Comparison of ENCODE assay signal across 14 cellular contexts in the genomic region with DNA sequence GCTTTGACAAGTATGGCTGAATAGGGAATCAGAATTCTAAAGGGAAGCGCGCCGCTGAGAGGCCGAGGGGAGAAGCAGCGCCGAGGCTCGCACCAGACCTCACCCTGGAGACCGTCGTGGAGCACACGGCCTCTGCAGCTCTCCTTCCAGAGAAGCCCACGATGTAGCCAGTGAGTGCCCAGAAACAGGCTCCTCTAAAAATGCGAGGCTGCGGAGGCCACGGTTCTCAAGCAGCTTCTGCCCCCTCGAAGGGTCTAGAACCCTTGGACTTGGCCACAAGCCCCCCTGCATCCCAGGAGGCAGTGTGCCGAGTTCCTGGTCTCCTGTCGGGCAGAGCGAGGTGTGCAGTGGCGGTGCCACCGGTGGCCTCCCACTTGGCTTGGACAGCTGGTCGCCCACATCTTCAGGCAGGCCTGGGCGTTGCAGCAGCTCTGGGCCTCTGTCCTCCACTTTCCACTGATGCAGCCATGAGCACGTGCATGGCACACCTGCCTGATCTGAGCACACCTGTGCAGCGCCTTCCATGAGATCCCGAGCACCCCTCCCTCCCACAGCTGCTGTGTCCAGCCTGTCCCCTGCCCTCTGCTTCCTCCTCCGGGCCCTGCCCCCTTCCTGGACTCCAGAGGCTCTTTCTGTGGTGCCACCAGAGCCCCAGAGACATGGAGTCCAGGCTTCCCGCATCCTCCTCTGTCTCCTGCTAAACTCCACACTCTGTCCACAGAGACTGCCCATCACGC. TPM values are rescaled to one million over a fixed set of nuclear protein-coding genes. Genes with fewer than 3 reads are reported as not detected.
DNase-seq lines count a peak whose midpoint lies in the region; ATAC-seq, FAIRE-seq and TF ChIP-seq lines count a peak whose summit lies in the region.
"Had no signal": no experiment of that assay in that cellular context is flagged by ENCODE, and none has a peak within 500 bp of the region (broad histone marks: within the 10 kb centered on the region; RNA-seq: fewer than 3 reads in every experiment).

No MANE protein-coding gene starts in this region.

- H3K27ac ChIP-seq in H9 (ENCODE audit: insufficient read length, low read depth, low read length): no peak overlapping the region
- no peak overlapping the region for H3K27ac ChIP-seq in K562 (ENCODE audit: extremely low read depth, low read depth, low read length)
- no peak overlapping the region for H3K27ac ChIP-seq in H1 (ENCODE audit: low read depth, low read length)

- intact Hi-C loops in K562 (cut with micrococcal nuclease): no loop called here
- intact Hi-C loops in posterior vena cava (cut with DNase I): loop anchor here in 1 of 2 donors (10.0 kb wide), 1 partner anchor 312 kb away; the partner anchor contains the start of gene TEX19

- H3K4me3 Mint-ChIP-seq in H9: no peak overlapping the region

- no peaks in the 10 kb centered on the region for H3K27me3 ChIP-seq in H9 (ENCODE audit: insufficient read depth, low read length)
- peaks cover 6 to 39% of the 10 kb centered on the region in 2 experiments; a peak in 3 of 5 replicates for H3K27me3 ChIP-seq in K562 (ENCODE audit: control insufficient read depth in 2 of 2, insufficient read depth in 2 of 2, low read length in 2 of 2)
- no peaks in the 10 kb centered on the region; a peak in 1 of 7 replicates for H3K27me3 ChIP-seq in H1 (replicated peaks in 1 of 4; ENCODE audit: control insufficient read depth in 3 of 4, extremely low read depth in 1 of 4, insufficient read depth in 3 of 4, low read length in 3 of 4)
- H3K27me3 ChIP-seq: BE2C had no signal

- H4K91ac ChIP-seq in H9 (ENCODE audit: insufficient read length, low read depth, low read length) (no peak overlapping the region), H1 (replicated peaks; ENCODE audit: insufficient read length, low read length) (no peak overlapping the region)

- H3K27ac Mint-ChIP-seq in H9: peak overlapping the region in 1 of 3 experiments; percentile 37; a peak in 1 of 7 replicates

- H3K4me1 ChIP-seq in H9 (ENCODE audit: insufficient read depth, low read length): no peaks in the 10 kb centered on the region; the same call in 1 of the 2 replicates
- peaks cover 3 to 50% of the 10 kb centered on the region in 2 experiments; a peak in 2 of 5 replicates for H3K4me1 ChIP-seq in K562 (replicated peaks in 1 of 2; ENCODE audit: control insufficient read depth in 2 of 2, insufficient read depth in 2 of 2, low read length in 2 of 2)
- H3K4me1 ChIP-seq in H1 (replicated peaks in 1 of 4; ENCODE audit: control insufficient read depth in 3 of 4, insufficient read depth in 4 of 4, low read length in 3 of 4): peaks cover 0 to 9% (median 2%) of the 10 kb centered on the region in 4 experiments; a peak in 3 of 7 replicates

- H3K27me3 Mint-ChIP-seq in H9 (ENCODE audit: low read depth): peaks cover 4% of the 10 kb centered on the region

- H3K4me1 Mint-ChIP-seq in H9: peaks cover 6 to 14% of the 10 kb centered on the region in 2 experiments

- no peak overlapping the region for H3K4ac ChIP-seq in H9 (ENCODE audit: low read depth, low read length)
- no peak overlapping the region for H3K4ac ChIP-seq in H1 (replicated peaks; ENCODE audit: insufficient read length, low read depth, low read length)

- H3K18ac ChIP-seq in H9 (ENCODE audit: insufficient read length, low read depth, low read length) (peak overlapping the region; percentile 14), H1 (ENCODE audit: extremely low read depth, low read length) (no peak overlapping the region)

- H2AFZ ChIP-seq in H9 (ENCODE audit: low read length) (no peak overlapping the region), K562 (ENCODE audit: low read depth, low read length) (no peak overlapping the region), H1 (ENCODE audit: low read length) (no peak overlapping the region)

- TF ChIP-seq EP300 in K562 (IDR thresholded peaks at IDR 0.05; ENCODE audit: low read length): no peak
- no peak for TF ChIP-seq EP300 in H1 (IDR thresholded peaks at IDR 0.05; ENCODE audit: borderline replicate concordance in 1 of 2, low read depth in 2 of 2, low read length in 2 of 2)

- H3K14ac ChIP-seq in H9 (ENCODE audit: insufficient read depth, low read length): no peak overlapping the region
- H3K14ac ChIP-seq in H1 (ENCODE audit: insufficient read length): no peak overlapping the region

- H3K9me1 ChIP-seq in K562 (ENCODE audit: control insufficient read depth, insufficient read depth, low read length): no peaks in the 10 kb centered on the region

- no peaks in the 10 kb centered on the region for H3K9me3 Mint-ChIP-seq in H9

- DNase-seq in H9 (no peak), K562 (ENCODE audit: extremely low read depth in 1 of 4, low spot score in 3 of 4) (peak in 1 of 4 experiments; percentile 23), H1 (ENCODE audit: low read depth in 1 of 2, low spot score in 2 of 2) (no peak), posterior vena cava (ENCODE audit: low spot score) (peak; percentile 66), SKM-1 (lab: John Stamatoyannopoulos, UW; ENCODE audit: unreplicated experiment) (no peak)
- DNase-seq: BE2C, DMS53, GF-D8, IMR-90, KG1 had no signal

- POLR2A ChIA-PET in K562 (lab: Yijun Ruan, JAX): no interaction called here
- POLR2A ChIA-PET in H1 (lab: Charles Lee; ENCODE audit: partially characterized antibody): no interaction called here

- no peak overlapping the region for H2BK15ac ChIP-seq in H9 (ENCODE audit: low read depth, low read length)
- H2BK15ac ChIP-seq in H1 (ENCODE audit: low read length): no peak overlapping the region

- H3K56ac ChIP-seq in H9 (ENCODE audit: insufficient read length, low read depth, low read length) (no peak overlapping the region), H1 (replicated peaks; ENCODE audit: insufficient read length, low read depth, low read length) (no peak overlapping the region)

- TF ChIP-seq RAD21 in K562 (CRISPR knock-in tag; conservative IDR thresholded peaks at IDR 0.05 in 1 of 2, IDR thresholded peaks at IDR 0.05 in 1 of 2) (no peak), H1 (IDR thresholded peaks at IDR 0.05 in 1 of 2, conservative IDR thresholded peaks at IDR 0.05 in 1 of 2; ENCODE audit: low read depth in 2 of 2, low read length in 2 of 2) (no peak)

- H3K79me1 ChIP-seq in H9 (ENCODE audit: insufficient read depth, low read depth, low read length, poor library complexity, severe bottlenecking) (no peaks in the 10 kb centered on the region), H1 (ENCODE audit: low read depth, low read length) (no peaks in the 10 kb centered on the region; the same call in 1 of the 2 replicates)

- CTCF ChIA-PET in K562 (lab: Yijun Ruan, JAX; ENCODE audit: low intra/inter-chr PET ratio): no interaction called here
- CTCF ChIA-PET in H1 (lab: Charles Lee; ENCODE audit: partially characterized antibody): interaction anchor here (1.0 to 4.7 kb wide), 12 partner anchors 12 to 158 kb away, joined by 3 to 50 read pairs (median 5); partner anchors contain the start of gene FN3KRP

- in situ Hi-C loops in K562 (cut with MboI): no loop called here

- H3K23ac ChIP-seq in H9 (ENCODE audit: insufficient read length, low read depth, low read length): no peak overlapping the region
- no peak overlapping the region for H3K23ac ChIP-seq in H1 (ENCODE audit: insufficient read length)

- H2BK12ac ChIP-seq in H9 (ENCODE audit: insufficient read length, low read depth, low read length) (no peak overlapping the region), H1 (ENCODE audit: low read depth, low read length) (no peak overlapping the region)

- ATAC-seq in K562 (peak; percentile 55; the same call in 2 of the 3 replicates), HG02973 (IDR thresholded peaks at IDR 0.05; ENCODE audit: unreplicated experiment) (no peak), GM21723 (IDR thresholded peaks at IDR 0.05; ENCODE audit: unreplicated experiment) (no peak)
- ATAC-seq: HCT116 had no signal

- TF ChIP-seq POLR2A in K562 (conservative IDR thresholded peaks at IDR 0.05) (no peak), H1 (IDR thresholded peaks at IDR 0.05; ENCODE audit: control extremely low read depth in 1 of 2, low read depth in 2 of 2, low read length in 2 of 2) (no peak)

- H2BK5ac ChIP-seq in H9 (ENCODE audit: insufficient read length, low read length): no peak overlapping the region
- H2BK5ac ChIP-seq in H1 (ENCODE audit: low read depth, low read length): no peak overlapping the region

- H2BK120ac ChIP-seq in H9 (ENCODE audit: low read depth, low read length, poor library complexity, severe bottlenecking) (no peak overlapping the region), H1 (replicated peaks; ENCODE audit: low read depth, low read length) (no peak overlapping the region)

- no peak for FAIRE-seq in K562 (lab: Jason Lieb, UNC)
- FAIRE-seq in H1 (lab: Jason Lieb, UNC): no peak
- FAIRE-seq: A204.1 had no signal

- no peaks in the 10 kb centered on the region for H3K23me2 ChIP-seq in H9 (ENCODE audit: insufficient read length, low read depth, low read length, poor library complexity, severe bottlenecking)
- H3K23me2 ChIP-seq in H1 (ENCODE audit: low read depth, low read length): peaks cover 5% of the 10 kb centered on the region; the same call in 1 of the 2 replicates

- no CpG with 5 or more reads among the region's 28 CpGs for WGBS in H9 (ENCODE audit: extremely low coverage, insufficient read length, low lambda C conversion rate)
- WGBS in K562 (ENCODE audit: insufficient coverage, low coverage, missing lambda C conversion rate): 25% methylated on average over 26 of the region's 28 CpGs
- WGBS in H1 (ENCODE audit: extremely low coverage in 1 of 2, insufficient coverage in 1 of 2, insufficient read length in 1 of 2, insufficient replicate concordance in 2 of 2, low coverage in 1 of 2, low lambda C conversion rate in 2 of 2, missing lambda C conversion rate in 1 of 2), 2 experiments: 87% methylated on average over 28 of the region's 28 CpGs; no CpG with 5 or more reads in 1 of the 2 experiments

- H2AK5ac ChIP-seq in H9 (ENCODE audit: insufficient read length, low read length) (no peak overlapping the region), H1 (ENCODE audit: low read depth, low read length) (no peak overlapping the region)

- no TSS peak for BruUV-seq in K562 (replicated peaks; lab: Mats Ljungman, UMichigan)

- H3K4me3 ChIP-seq in K562 (no peak overlapping the region), H1 (ENCODE audit: extremely low read depth in 1 of 4, insufficient read depth in 2 of 4, low read depth in 3 of 4, low read length in 4 of 4) (no peak overlapping the region)

- H3K36me3 ChIP-seq in K562 (ENCODE audit: control insufficient read depth, insufficient read depth, low read length) (no peaks in the 10 kb centered on the region), H1 (ENCODE audit: control insufficient read depth in 2 of 4, insufficient read depth in 4 of 4, low read length in 3 of 4) (no peaks in the 10 kb centered on the region)
- H3K36me3 ChIP-seq: BE2C had no signal

- H4K20me1 ChIP-seq in H9 (ENCODE audit: control insufficient read depth, insufficient read depth, insufficient read length): no peaks in the 10 kb centered on the region
- H4K20me1 ChIP-seq in K562 (replicated peaks; ENCODE audit: control insufficient read depth, insufficient read depth, low read length): no peaks in the 10 kb centered on the region
- peaks cover 0 to 3% of the 10 kb centered on the region in 2 experiments for H4K20me1 ChIP-seq in H1 (replicated peaks in 1 of 2; ENCODE audit: control insufficient read depth in 1 of 2, insufficient read depth in 2 of 2, low read length in 2 of 2)

- no peak for TF ChIP-seq CTCF in H9 (conservative IDR thresholded peaks at IDR 0.05)
- TF ChIP-seq CTCF in K562 (IDR thresholded peaks at IDR 0.05 in 2 of 3, conservative IDR thresholded peaks at IDR 0.05 in 1 of 3; ENCODE audit: insufficient read depth in 2 of 3, low read depth in 1 of 3, low read length in 3 of 3): peak in 1 of 3 experiments; percentile 27; a peak in 2 of 6 replicates
- TF ChIP-seq CTCF in H1 (IDR thresholded peaks at IDR 0.05; ENCODE audit: control extremely low read depth in 1 of 3, insufficient read depth in 1 of 3, low read depth in 1 of 3, low read length in 3 of 3): no peak

- no peak overlapping the region for H3K4me2 ChIP-seq in H9 (ENCODE audit: insufficient read depth, insufficient read length, low read length)
- H3K4me2 ChIP-seq in K562 (ENCODE audit: insufficient read depth, low read length): no peak overlapping the region
- H3K4me2 ChIP-seq in H1 (ENCODE audit: insufficient read depth in 1 of 2, low read depth in 2 of 2, low read length in 2 of 2): no peak overlapping the region

- no peaks in the 10 kb centered on the region for H3K36me3 Mint-ChIP-seq in H9 (ENCODE audit: insufficient read depth in 1 of 3, low read depth in 3 of 3)

- no peak overlapping the region for H3K9ac ChIP-seq in H9 (ENCODE audit: extremely low read depth, insufficient read length, low read length)
- peak overlapping the region in 1 of 2 experiments; percentile 43; a peak in 2 of 4 replicates for H3K9ac ChIP-seq in K562 (ENCODE audit: insufficient read depth in 1 of 2, low read depth in 2 of 2, low read length in 2 of 2)
- H3K9ac ChIP-seq in H1 (replicated peaks in 1 of 4; ENCODE audit: extremely low read depth in 1 of 4, low read depth in 3 of 4, low read length in 3 of 4): no peak overlapping the region

- no peak overlapping the region for H2BK20ac ChIP-seq in H9 (ENCODE audit: low read depth, low read length, poor library complexity, severe bottlenecking)
- H2BK20ac ChIP-seq in H1 (ENCODE audit: low read length): no peak overlapping the region

- H3K79me2 ChIP-seq in H9 (ENCODE audit: insufficient read depth, low read length) (no peaks in the 10 kb centered on the region), K562 (ENCODE audit: control insufficient read depth, insufficient read depth, low read length) (no peaks in the 10 kb centered on the region), H1 (ENCODE audit: control insufficient read depth in 1 of 2, insufficient read depth in 2 of 2, low read length in 2 of 2) (no peaks in the 10 kb centered on the region)

- H3T11ph ChIP-seq in H9 (ENCODE audit: low read length): no peak overlapping the region

- H3K9me3 ChIP-seq in H9 (ENCODE audit: control insufficient read depth, low read depth, low read length) (no peaks in the 10 kb centered on the region), K562 (replicated peaks; ENCODE audit: control insufficient read depth, insufficient read depth, low read depth, low read length) (no peaks in the 10 kb centered on the region), H1 (ENCODE audit: insufficient read depth in 2 of 2, low read depth in 1 of 2, low read length in 1 of 2) (no peaks in the 10 kb centered on the region)
- H3K9me3 ChIP-seq: BE2C had no signal

- H4K5ac ChIP-seq in H9 (ENCODE audit: insufficient read length, low read depth, low read length): no peak overlapping the region
- no peak overlapping the region for H4K5ac ChIP-seq in H1 (ENCODE audit: insufficient read length, low read depth, low read length)

- H4K8ac ChIP-seq in H9 (replicated peaks; ENCODE audit: insufficient read length, low read depth, low read length) (no peak overlapping the region), H1 (ENCODE audit: extremely low read depth, insufficient read depth, low read length) (peak overlapping the region; percentile 51; the same call in 1 of the 2 replicates)

RNA-seq across cellular contexts. Expression of gene WDR45B, which starts 18.9 kb away (rescaled TPM):
- total RNA-seq in H9 (2021) (105 and 110 TPM in 2 replicates), K562 (2014; rRNA removed) (30.6 and 36.8 TPM in 2 replicates), K562 (2014; rRNA removed; fragmentation: Illumina TruSeq; extraction: Trizol) (27.9 and 30.0 TPM in 2 replicates), K562 (2015; rRNA removed; fragmentation: Illumina TruSeq; extraction: Trizol) (35.2 and 35.9 TPM in 2 replicates), K562 (2021) (35.8 and 38.3 TPM in 2 replicates), posterior vena cava (10 to 100 TPM; 49.7 to 56.5 TPM)
- 83.1 and 109 TPM in 2 replicates for total RNA-seq in K562 (2011; cell fraction: chromatin; rRNA removed; ENCODE audit: low replicate concordance)
- 50.1 and 60.7 TPM in 2 replicates for total RNA-seq in K562 (2011; cell fraction: nucleolus; rRNA removed)
- 83.7 and 86.3 TPM in 2 replicates for total RNA-seq in K562 (2011; cell fraction: nucleoplasm; rRNA removed)
- polyA plus RNA-seq in K562 (2011; rRNA removed) (74.4 and 75.8 TPM in 2 replicates), K562 (2014; fragmentation: Illumina TruSeq; extraction: Trizol) (39.2 and 40.0 TPM in 2 replicates), K562 (2014; fragmentation: Nextera tagmentation; extraction: Ambion mirVana) (1 to 10 TPM in 1 of 2 experiments, under 1 TPM in 1; 0.72 to 1.9 TPM), K562 (2014; rRNA removed) (43.1 and 46.1 TPM in 2 replicates), H1 (2011; rRNA removed) (100 and 101 TPM in 2 replicates)
- 58.3 and 60.5 TPM in 2 replicates for polyA plus RNA-seq in K562 (2011; cell fraction: cytosol; rRNA removed)
- polyA plus RNA-seq in K562 (2011; cell fraction: nucleus; rRNA removed): 106 and 133 TPM in 2 replicates
- 38.1 and 40.3 TPM in 2 replicates for polyA plus RNA-seq in K562 (2012)
- polyA minus RNA-seq in K562 (2011; rRNA and poly(A)+ RNA removed): 37.0 and 42.6 TPM in 2 replicates
- polyA minus RNA-seq in K562 (2011; cell fraction: cytosol; rRNA and poly(A)+ RNA removed): 28.9 and 36.0 TPM in 2 replicates
- 29.6 and 30.9 TPM in 2 replicates for polyA minus RNA-seq in K562 (2011; cell fraction: nucleus; rRNA and poly(A)+ RNA removed)
- 82.0 and 88.8 TPM in 2 replicates for total RNA-seq in H1 (2021; fragmentation: NEBNext Ultra II Directional; extraction: Animal tissue kit (Norgen Biotek cat#: 25700))
- 110 TPM for polyA plus RNA-seq in H1 (2011; cell fraction: cytosol; rRNA removed)
- 107 TPM for polyA plus RNA-seq in H1 (2011; cell fraction: nucleus; rRNA removed)
- polyA plus RNA-seq in H1 (2012, experiment 1 of 2): 81.1 to 86.2 TPM (median 86.2 TPM) in 4 replicates
- 57.9 TPM for polyA plus RNA-seq in H1 (2012, experiment 2 of 2)
- 70.1 TPM for polyA plus RNA-seq in H1 (2013, experiment 1 of 2)
- polyA plus RNA-seq in H1 (2013, experiment 2 of 2): 72.8 TPM
- 93.1 and 96.5 TPM in 2 replicates for polyA minus RNA-seq in H1 (2011; rRNA and poly(A)+ RNA removed)
- 50.5 TPM for polyA minus RNA-seq in H1 (2011; cell fraction: cytosol; rRNA and poly(A)+ RNA removed)
- polyA minus RNA-seq in H1 (2011; cell fraction: nucleus; rRNA and poly(A)+ RNA removed): 34.8 TPM

RNA-seq across cellular contexts. Expression of gene RAB40B, which starts 31.4 kb away (rescaled TPM):
- total RNA-seq in H9 (2021) (3.5 and 5.1 TPM in 2 replicates), K562 (2014; rRNA removed) (2.0 and 6.2 TPM in 2 replicates), K562 (2014; rRNA removed; fragmentation: Illumina TruSeq; extraction: Trizol) (0.99 and 1.1 TPM in 2 replicates), K562 (2015; rRNA removed; fragmentation: Illumina TruSeq; extraction: Trizol) (0.64 and 1.2 TPM in 2 replicates), K562 (2021) (3.6 and 3.8 TPM in 2 replicates), posterior vena cava (1 to 10 TPM; 4.2 to 6.3 TPM)
- 4.8 and 7.6 TPM in 2 replicates for total RNA-seq in K562 (2011; cell fraction: chromatin; rRNA removed; ENCODE audit: low replicate concordance)
- total RNA-seq in K562 (2011; cell fraction: nucleolus; rRNA removed): 3.3 and 3.8 TPM in 2 replicates
- 1.7 and 5.0 TPM in 2 replicates for total RNA-seq in K562 (2011; cell fraction: nucleoplasm; rRNA removed)
- polyA plus RNA-seq in K562 (2011; rRNA removed) (2.5 and 2.7 TPM in 2 replicates), K562 (2014; fragmentation: Illumina TruSeq; extraction: Trizol) (1.4 and 3.2 TPM in 2 replicates), K562 (2014; fragmentation: Nextera tagmentation; extraction: Ambion mirVana) (under 1 TPM; 0.13 to 0.38 TPM), K562 (2014; rRNA removed) (3.2 and 4.6 TPM in 2 replicates), H1 (2011; rRNA removed) (4.6 and 7.1 TPM in 2 replicates)
- polyA plus RNA-seq in K562 (2011; cell fraction: cytosol; rRNA removed): 4.3 and 9.2 TPM in 2 replicates
- polyA plus RNA-seq in K562 (2011; cell fraction: nucleus; rRNA removed): 3.6 and 6.3 TPM in 2 replicates
- polyA plus RNA-seq in K562 (2012): 3.7 and 4.9 TPM in 2 replicates
- polyA minus RNA-seq in K562 (2011; rRNA and poly(A)+ RNA removed): 0.56 and 0.60 TPM in 2 replicates
- polyA minus RNA-seq in K562 (2011; cell fraction: cytosol; rRNA and poly(A)+ RNA removed): 1.2 and 3.5 TPM in 2 replicates
- polyA minus RNA-seq in K562 (2011; cell fraction: nucleus; rRNA and poly(A)+ RNA removed): 1.9 and 2.1 TPM in 2 replicates
- total RNA-seq in H1 (2021; fragmentation: NEBNext Ultra II Directional; extraction: Animal tissue kit (Norgen Biotek cat#: 25700)): 3.1 and 3.3 TPM in 2 replicates
- polyA plus RNA-seq in H1 (2011; cell fraction: cytosol; rRNA removed): 2.9 TPM
- 5.8 TPM for polyA plus RNA-seq in H1 (2011; cell fraction: nucleus; rRNA removed)
- polyA plus RNA-seq in H1 (2012, experiment 1 of 2): 4.1 to 5.9 TPM (median 4.3 TPM) in 4 replicates
- polyA plus RNA-seq in H1 (2012, experiment 2 of 2): 13.5 TPM
- polyA plus RNA-seq in H1 (2013, experiment 1 of 2): 2.4 TPM
- polyA plus RNA-seq in H1 (2013, experiment 2 of 2): 3.6 TPM
- polyA minus RNA-seq in H1 (2011; rRNA and poly(A)+ RNA removed): 0.95 and 1.5 TPM in 2 replicates
- 1.1 TPM for polyA minus RNA-seq in H1 (2011; cell fraction: cytosol; rRNA and poly(A)+ RNA removed)
- 1.8 TPM for polyA minus RNA-seq in H1 (2011; cell fraction: nucleus; rRNA and poly(A)+ RNA removed)

RNA-seq across cellular contexts. Expression of gene FN3KRP, which starts 49.4 kb away (rescaled TPM):
- total RNA-seq in H9 (2021) (31.9 and 32.9 TPM in 2 replicates), K562 (2014; rRNA removed) (26.2 and 29.8 TPM in 2 replicates), K562 (2014; rRNA removed; fragmentation: Illumina TruSeq; extraction: Trizol) (18.0 and 21.1 TPM in 2 replicates), K562 (2015; rRNA removed; fragmentation: Illumina TruSeq; extraction: Trizol) (23.5 and 24.9 TPM in 2 replicates), K562 (2021) (28.1 and 32.1 TPM in 2 replicates), posterior vena cava (10 to 100 TPM; 18.5 to 19.5 TPM)
- total RNA-seq in K562 (2011; cell fraction: chromatin; rRNA removed; ENCODE audit: low replicate concordance): 33.2 and 69.9 TPM in 2 replicates
- total RNA-seq in K562 (2011; cell fraction: nucleolus; rRNA removed): 27.5 and 33.9 TPM in 2 replicates
- 30.4 and 32.0 TPM in 2 replicates for total RNA-seq in K562 (2011; cell fraction: nucleoplasm; rRNA removed)
- polyA plus RNA-seq in K562 (2011; rRNA removed) (21.7 and 25.8 TPM in 2 replicates), K562 (2014; fragmentation: Illumina TruSeq; extraction: Trizol) (31.0 and 34.7 TPM in 2 replicates), K562 (2014; fragmentation: Nextera tagmentation; extraction: Ambion mirVana) (1 to 10 TPM; 2.0 to 4.4 TPM), K562 (2014; rRNA removed) (26.1 and 29.1 TPM in 2 replicates), H1 (2011; rRNA removed) (17.1 and 18.1 TPM in 2 replicates)
- 19.4 and 22.5 TPM in 2 replicates for polyA plus RNA-seq in K562 (2011; cell fraction: cytosol; rRNA removed)
- 25.5 and 28.4 TPM in 2 replicates for polyA plus RNA-seq in K562 (2011; cell fraction: nucleus; rRNA removed)
- 44.5 and 51.0 TPM in 2 replicates for polyA plus RNA-seq in K562 (2012)
- 10.9 and 11.3 TPM in 2 replicates for polyA minus RNA-seq in K562 (2011; rRNA and poly(A)+ RNA removed)
- polyA minus RNA-seq in K562 (2011; cell fraction: cytosol; rRNA and poly(A)+ RNA removed): 10.4 and 15.7 TPM in 2 replicates
- polyA minus RNA-seq in K562 (2011; cell fraction: nucleus; rRNA and poly(A)+ RNA removed): 4.4 and 7.1 TPM in 2 replicates
- 21.4 and 23.3 TPM in 2 replicates for total RNA-seq in H1 (2021; fragmentation: NEBNext Ultra II Directional; extraction: Animal tissue kit (Norgen Biotek cat#: 25700))
- 17.3 TPM for polyA plus RNA-seq in H1 (2011; cell fraction: cytosol; rRNA removed)
- polyA plus RNA-seq in H1 (2011; cell fraction: nucleus; rRNA removed): 19.5 TPM
- 29.8 to 30.3 TPM (median 30.2 TPM) in 4 replicates for polyA plus RNA-seq in H1 (2012, experiment 1 of 2)
- polyA plus RNA-seq in H1 (2012, experiment 2 of 2): 18.4 TPM
- polyA plus RNA-seq in H1 (2013, experiment 1 of 2): 13.8 TPM
- 13.2 TPM for polyA plus RNA-seq in H1 (2013, experiment 2 of 2)
- polyA minus RNA-seq in H1 (2011; rRNA and poly(A)+ RNA removed): 10.1 and 10.7 TPM in 2 replicates
- polyA minus RNA-seq in H1 (2011; cell fraction: cytosol; rRNA and poly(A)+ RNA removed): 8.7 TPM
- 4.8 TPM for polyA minus RNA-seq in H1 (2011; cell fraction: nucleus; rRNA and poly(A)+ RNA removed)
